14 cellular contexts compared by ENCODE assay signal in genomic region chr2:135952891-135953290, GRCh38.
"Had no signal": no experiment of that assay in that cellular context is flagged by ENCODE, and none has a peak within 500 bp of the region (broad histone marks: within the 10 kb centered on the region; RNA-seq: fewer than 3 reads in every experiment).

No MANE protein-coding gene starts in this region.

- ATAC-seq: left lobe of liver; mucosa of descending colon; naive thymus-derived CD4-positive, alpha-beta T cell; pancreas; stimulated activated memory B cell treated with anti-CD40 and anti-IgM and Interleukin-4, amounts not matched to agents 10 μg/mL and 1 μg/mL and 100 μg/mL, for 72 hours; T-helper 17 cell had no signal

- DNase-seq: activated CD4-positive, CD25-positive, alpha-beta regulatory T cell; activated naive CD4-positive, alpha-beta T cell treated with anti-CD3 and anti-CD28 coated beads, Interleukin-2, amount 10 ng/mL, durations not matched to agents 7 days and 5 days; activated T-cell treated with anti-CD3 and anti-CD28 coated beads for 4 hours; dorsolateral prefrontal cortex; endodermal cell; mucosa of descending colon; naive thymus-derived CD4-positive, alpha-beta T cell; pancreas; stimulated activated CD4-positive, alpha-beta T cell treated with anti-CD3 and anti-CD28 coated beads, Interleukin-2, amount 100 ng/mL, for 24 hours; T-helper 17 cell; thyroid gland had no signal

- H3K27ac ChIP-seq: dorsolateral prefrontal cortex, hepatocyte, pancreas, thyroid gland had no signal

- H3K36me3 ChIP-seq: thyroid gland had no signal

- H3K27ac Mint-ChIP-seq: activated naive CD4-positive, alpha-beta T cell treated with anti-CD3 and anti-CD28 coated beads, Interleukin-2, amount 10 ng/mL, durations not matched to agents 7 days and 5 days; endodermal cell; stimulated activated memory B cell treated with anti-CD40 and anti-IgM and Interleukin-4, amounts not matched to agents 10 μg/mL and 1 μg/mL and 100 μg/mL, for 72 hours had no signal

- H3K9me3 Mint-ChIP-seq: activated naive CD4-positive, alpha-beta T cell treated with anti-CD3 and anti-CD28 coated beads, Interleukin-2, amount 10 ng/mL, durations not matched to agents 7 days and 5 days; endodermal cell had no signal

- H3K9me3 ChIP-seq: mucosa of descending colon, pancreas, thyroid gland had no signal

- H3K4me3 ChIP-seq: dorsolateral prefrontal cortex, hepatocyte, mucosa of descending colon, pancreas, thyroid gland had no signal

- H3K27me3 ChIP-seq: dorsolateral prefrontal cortex, hepatocyte, pancreas, thyroid gland had no signal

- H3K4me2 ChIP-seq: hepatocyte had no signal

- H3K4me3 Mint-ChIP-seq: activated naive CD4-positive, alpha-beta T cell treated with anti-CD3 and anti-CD28 coated beads, Interleukin-2, amount 10 ng/mL, durations not matched to agents 7 days and 5 days; endodermal cell; naive thymus-derived CD4-positive, alpha-beta T cell; stimulated activated memory B cell treated with anti-CD40 and anti-IgM and Interleukin-4, amounts not matched to agents 10 μg/mL and 1 μg/mL and 100 μg/mL, for 72 hours; T-helper 17 cell had no signal

- H3K27me3 Mint-ChIP-seq: activated naive CD4-positive, alpha-beta T cell treated with anti-CD3 and anti-CD28 coated beads, Interleukin-2, amount 10 ng/mL, durations not matched to agents 7 days and 5 days; naive thymus-derived CD4-positive, alpha-beta T cell; stimulated activated memory B cell treated with anti-CD40 and anti-IgM and Interleukin-4, amounts not matched to agents 10 μg/mL and 1 μg/mL and 100 μg/mL, for 72 hours; T-helper 17 cell had no signal
